In the genomic region with DNA sequence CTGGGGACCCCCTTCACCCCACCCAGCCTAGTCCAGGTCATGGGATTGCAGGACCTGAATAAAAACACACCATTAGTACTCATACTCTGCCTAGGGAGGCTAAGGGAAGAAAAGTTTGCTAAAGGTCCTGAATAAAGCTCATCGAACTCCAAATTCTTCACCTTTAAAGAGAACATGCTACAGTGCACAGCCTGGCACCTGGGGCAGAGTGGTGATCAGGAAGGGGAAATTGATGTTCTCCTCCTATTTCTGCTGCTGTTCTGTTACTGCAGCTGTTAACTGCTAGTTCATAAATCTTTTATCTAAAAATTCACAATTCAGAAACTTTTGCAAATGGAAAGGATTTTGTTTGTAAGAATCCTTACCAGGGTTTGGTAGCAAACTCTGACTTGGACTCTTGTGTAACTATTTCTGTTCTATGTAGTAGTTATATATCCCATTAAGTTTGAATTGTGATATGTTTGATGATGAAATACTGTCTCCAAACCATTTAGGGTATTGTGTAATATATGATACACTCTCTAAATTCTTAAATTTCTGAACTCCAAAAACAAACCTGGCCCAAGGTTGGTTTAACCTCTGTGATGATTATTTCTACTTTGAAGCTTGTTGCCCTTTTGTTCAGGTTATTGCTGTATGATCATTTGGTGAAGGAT, we compare ENCODE assay signal across 19 cellular contexts. TPM values are rescaled to one million over a fixed set of nuclear protein-coding genes. Genes with fewer than 3 reads are reported as not detected.
A peak's percentile ranks its signal among the peaks of the same experiment; 100 is the strongest.
DNase-seq lines count a peak whose midpoint lies in the region; ATAC-seq and TF ChIP-seq lines count a peak whose summit lies in the region.
"Had no signal": no experiment of that assay in that cellular context is flagged by ENCODE, and none has a peak within 500 bp of the region (broad histone marks: within the 10 kb centered on the region; RNA-seq: fewer than 3 reads in every experiment).

No MANE protein-coding gene starts in this region.

- no peaks in the 10 kb centered on the region for H3K36me3 ChIP-seq in CD8-positive, alpha-beta T cell (ENCODE audit: insufficient read depth, low read length)
- H3K36me3 ChIP-seq: WERI-Rb-1 had no signal

- H3K27me3 ChIP-seq in CD8-positive, alpha-beta T cell (ENCODE audit: insufficient read depth, low read length), result no peaks in the 10 kb centered on the region
- H3K27me3 ChIP-seq: hepatocyte had no signal

- TF ChIP-seq CTCF in CD8-positive, alpha-beta T cell (IDR thresholded peaks at IDR 0.05), result no peak
- TF ChIP-seq CTCF in NB4 (IDR thresholded peaks at IDR 0.05; ENCODE audit: low read depth, low read length) (no peak), activated B cell treated with CpG ODN at 0.5 μM for 24 hours (IDR thresholded peaks at IDR 0.05) (no peak), natural killer cell (IDR thresholded peaks at IDR 0.05) (no peak)

- POLR2A ChIA-PET in CD8-positive, alpha-beta T cell (lab: Charles Lee), result no interaction called here
- POLR2A ChIA-PET in activated B cell treated with CpG ODN at 0.5 μM for 24 hours (lab: Charles Lee), result interaction anchor here (0.6 to 3.9 kb wide), 6 partner anchors 11 to 47 kb away, joined by 3 to 17 read pairs (median 4); a partner anchor contains a TSS

- H3K27ac ChIP-seq in CD8-positive, alpha-beta T cell (ENCODE audit: low read depth, low read length), result no peak overlapping the region
- H3K27ac ChIP-seq: hepatocyte, WERI-Rb-1 had no signal

- ATAC-seq in CD8-positive, alpha-beta T cell, result no peak
- ATAC-seq in activated B cell treated with CpG ODN at 0.5 μM for 24 hours (ENCODE audit: low read depth) (no peak), natural killer cell (no peak), GM21447 (IDR thresholded peaks at IDR 0.05; ENCODE audit: unreplicated experiment) (no peak)
- ATAC-seq: effector memory CD8-positive, alpha-beta T cell; sciatic nerve; T-cell had no signal

- no peaks in the 10 kb centered on the region for H3K9me3 ChIP-seq in CD8-positive, alpha-beta T cell (ENCODE audit: low read length)

- no peak for TF ChIP-seq POLR2A in NB4 (IDR thresholded peaks at IDR 0.05; ENCODE audit: extremely low read depth, insufficient read length)

- no peaks in the 10 kb centered on the region for H3K4me1 ChIP-seq in CD8-positive, alpha-beta T cell (ENCODE audit: insufficient read depth, low read length)

- H3K27ac Mint-ChIP-seq in CD8-positive, alpha-beta T cell, result peak overlapping the region; percentile 50
- H3K27ac Mint-ChIP-seq in activated B cell treated with CpG ODN at 0.5 μM for 24 hours (peak overlapping the region; percentile 84), natural killer cell (peak overlapping the region in 1 of 2 donors; percentile 96)
- no peak overlapping the region for H3K27ac Mint-ChIP-seq in activated naive CD8-positive, alpha-beta T cell treated with anti-CD3 and anti-CD28 coated beads for 36 hours
- H3K27ac Mint-ChIP-seq: T-cell had no signal

- CTCF ChIA-PET in CD8-positive, alpha-beta T cell (lab: Charles Lee), result no interaction called here
- CTCF ChIA-PET in activated B cell treated with CpG ODN at 0.5 μM for 24 hours (lab: Charles Lee), result interaction anchor here (0.7 to 1.5 kb wide), 2 partner anchors 29 kb away, joined by 3 to 5 read pairs; no protein-coding TSS in a partner anchor

- no peak for DNase-seq in CD8-positive, alpha-beta T cell
- peak; percentile 35 for DNase-seq in NB4 (ENCODE audit: low read depth)
- no peak for DNase-seq in activated B cell treated with CpG ODN at 0.5 μM for 24 hours
- no peak for DNase-seq in natural killer cell
- no peak for DNase-seq in SW 1271 (lab: John Stamatoyannopoulos, UW)
- no peak for DNase-seq in activated naive CD8-positive, alpha-beta T cell treated with anti-CD3 and anti-CD28 coated beads for 36 hours
- DNase-seq in NCI-H2029 (lab: John Stamatoyannopoulos, UW), result no peak
- DNase-seq: amygdala; effector memory CD8-positive, alpha-beta T cell; NCI-H1048; NCI-H69; RPMI8226; stimulated activated CD4-positive, alpha-beta T cell treated with anti-CD3 and anti-CD28 coated beads, Interleukin-1b, Interleukin-23, amount 100 ng/mL, for 48 hours; T-cell; WERI-Rb-1 had no signal

- intact Hi-C loops in CD8-positive, alpha-beta T cell (cut with DNase I, micrococcal nuclease), result loop anchor here in 1 of 2 experiments (5.0 kb wide), 1 partner anchor 37 kb away; no protein-coding TSS in a partner anchor
- intact Hi-C loops in activated B cell treated with CpG ODN at 0.5 μM for 24 hours (cut with micrococcal nuclease) (no loop called here), natural killer cell (cut with micrococcal nuclease) (no loop called here)

- no peak overlapping the region for H3K4me3 ChIP-seq in CD8-positive, alpha-beta T cell (ENCODE audit: low read depth, low read length)
- H3K4me3 ChIP-seq in NB4 (ENCODE audit: low read depth, low read length), result no peak overlapping the region
- H3K4me3 ChIP-seq: hepatocyte had no signal

- no peak overlapping the region for H3K4me3 Mint-ChIP-seq in CD8-positive, alpha-beta T cell
- H3K4me3 Mint-ChIP-seq in activated B cell treated with CpG ODN at 0.5 μM for 24 hours, result no peak overlapping the region
- H3K4me3 Mint-ChIP-seq in natural killer cell, result peak overlapping the region; percentile 56
- H3K4me3 Mint-ChIP-seq in activated naive CD8-positive, alpha-beta T cell treated with anti-CD3 and anti-CD28 coated beads for 36 hours, result no peak overlapping the region
- H3K4me3 Mint-ChIP-seq: effector memory CD8-positive, alpha-beta T cell; T-cell had no signal

- no peaks in the 10 kb centered on the region for H3K36me3 Mint-ChIP-seq in CD8-positive, alpha-beta T cell
- peaks cover 1% of the 10 kb centered on the region for H3K36me3 Mint-ChIP-seq in activated B cell treated with CpG ODN at 0.5 μM for 24 hours (ENCODE audit: low read depth)
- H3K36me3 Mint-ChIP-seq in natural killer cell, result no peaks in the 10 kb centered on the region
- H3K36me3 Mint-ChIP-seq in activated naive CD8-positive, alpha-beta T cell treated with anti-CD3 and anti-CD28 coated beads for 36 hours, result no peaks in the 10 kb centered on the region
- H3K36me3 Mint-ChIP-seq: T-cell had no signal

- peaks cover 35% of the 10 kb centered on the region for H3K4me1 Mint-ChIP-seq in CD8-positive, alpha-beta T cell (ENCODE audit: low read depth)
- peaks cover 92% of the 10 kb centered on the region for H3K4me1 Mint-ChIP-seq in activated B cell treated with CpG ODN at 0.5 μM for 24 hours
- H3K4me1 Mint-ChIP-seq in natural killer cell, result peaks cover 84 to 85% of the 10 kb centered on the region in 2 donors
- H3K4me1 Mint-ChIP-seq in activated naive CD8-positive, alpha-beta T cell treated with anti-CD3 and anti-CD28 coated beads for 36 hours, result peaks cover 21% of the 10 kb centered on the region

- H3K27me3 Mint-ChIP-seq in CD8-positive, alpha-beta T cell (ENCODE audit: low read depth), result no peaks in the 10 kb centered on the region
- no peaks in the 10 kb centered on the region for H3K27me3 Mint-ChIP-seq in activated B cell treated with CpG ODN at 0.5 μM for 24 hours
- H3K27me3 Mint-ChIP-seq in natural killer cell (ENCODE audit: low read depth in 2 of 2), result no peaks in the 10 kb centered on the region
- H3K27me3 Mint-ChIP-seq in activated naive CD8-positive, alpha-beta T cell treated with anti-CD3 and anti-CD28 coated beads for 36 hours, result no peaks in the 10 kb centered on the region
- H3K27me3 Mint-ChIP-seq: effector memory CD8-positive, alpha-beta T cell; T-cell had no signal

- H3K9me3 Mint-ChIP-seq in CD8-positive, alpha-beta T cell, result no peaks in the 10 kb centered on the region
- H3K9me3 Mint-ChIP-seq in activated B cell treated with CpG ODN at 0.5 μM for 24 hours, result no peaks in the 10 kb centered on the region
- H3K9me3 Mint-ChIP-seq in natural killer cell, result no peaks in the 10 kb centered on the region
- no peaks in the 10 kb centered on the region for H3K9me3 Mint-ChIP-seq in activated naive CD8-positive, alpha-beta T cell treated with anti-CD3 and anti-CD28 coated beads for 36 hours
- H3K9me3 Mint-ChIP-seq: effector memory CD8-positive, alpha-beta T cell; T-cell had no signal

RNA-seq across cellular contexts. Expression of a gene that starts 27.9 kb away (rescaled TPM):
- total RNA-seq in CD8-positive, alpha-beta T cell, result 10 to 100 TPM; 11.2 to 16.5 TPM
- total RNA-seq in activated B cell treated with CpG ODN at 0.5 μM for 24 hours, result 46.0 and 54.2 TPM in 2 replicates
- 100 to 1,000 TPM; 235 to 312 (median 261) TPM for total RNA-seq in natural killer cell
- 10 to 100 TPM; 12.1 to 12.6 TPM for total RNA-seq in activated naive CD8-positive, alpha-beta T cell treated with anti-CD3 and anti-CD28 coated beads for 36 hours
- total RNA-seq: G401 had no signal
